16 cellular contexts compared by ENCODE assay signal in the genomic region with DNA sequence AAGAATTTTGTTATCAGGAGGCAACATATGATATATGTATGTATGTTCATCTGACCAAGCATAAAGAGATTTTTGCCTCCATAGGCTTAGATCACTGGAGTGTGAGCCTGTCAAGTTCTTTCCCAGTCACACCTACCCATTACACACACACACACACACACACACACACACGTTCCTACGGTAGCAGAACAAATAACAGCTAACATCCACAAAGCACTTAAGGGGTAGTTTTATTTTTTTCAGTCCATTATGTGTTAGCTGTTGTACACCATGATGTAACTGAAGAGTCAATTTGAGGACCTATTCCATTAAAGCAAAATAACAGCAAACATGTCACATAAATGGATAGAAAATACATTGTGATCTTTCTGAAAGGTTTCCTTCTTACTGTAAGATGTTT. TPM values are rescaled to one million over a fixed set of nuclear protein-coding genes. Genes with fewer than 3 reads are reported as not detected.
DNase-seq lines count a peak whose midpoint lies in the region; ATAC-seq and TF ChIP-seq lines count a peak whose summit lies in the region.
"Had no signal": no experiment of that assay in that cellular context is flagged by ENCODE, and none has a peak within 500 bp of the region (broad histone marks: within the 10 kb centered on the region; RNA-seq: fewer than 3 reads in every experiment).

No MANE protein-coding gene starts in this region.

- H3K4me1 ChIP-seq in GM23338 (ENCODE audit: insufficient read depth), result peaks cover 52% of the 10 kb centered on the region
- H3K4me1 ChIP-seq: prostate gland had no signal

- CTCF ChIA-PET in activated CD4-positive, alpha-beta memory T cell treated with anti-CD3 and anti-CD28 coated beads for 36 hours (lab: Charles Lee), result no interaction called here

- POLR2A ChIA-PET in activated CD4-positive, alpha-beta memory T cell treated with anti-CD3 and anti-CD28 coated beads for 36 hours (lab: Charles Lee), result no interaction called here
- POLR2A ChIA-PET in naive thymus-derived CD8-positive, alpha-beta T cell (lab: Charles Lee), result interaction anchor here (0.6 kb wide), 1 partner anchor 12 kb away, joined by 3 read pairs; no protein-coding TSS in a partner anchor

- ATAC-seq in GM23338, result no peak
- ATAC-seq in naive thymus-derived CD8-positive, alpha-beta T cell, result no peak
- ATAC-seq in HG03045 (IDR thresholded peaks at IDR 0.05; ENCODE audit: unreplicated experiment), result no peak
- ATAC-seq: heart left ventricle had no signal

- no peak for TF ChIP-seq CTCF in GM23338 (conservative IDR thresholded peaks at IDR 0.05; ENCODE audit: low read depth in 2 of 2)

- peaks cover 17% of the 10 kb centered on the region; the same call in 1 of the 2 replicates for H3F3A ChIP-seq in GM23338 (replicated peaks; ENCODE audit: low read depth)

- peaks cover 73% of the 10 kb centered on the region for H3K79me2 ChIP-seq in GM23338 (replicated peaks; ENCODE audit: insufficient read depth)

- H3K27me3 Mint-ChIP-seq in GM23338 (ENCODE audit: insufficient read depth, low read depth, poor library complexity), result peaks cover 6% of the 10 kb centered on the region
- no peaks in the 10 kb centered on the region for H3K27me3 Mint-ChIP-seq in activated CD4-positive, alpha-beta memory T cell treated with anti-CD3 and anti-CD28 coated beads for 36 hours
- H3K27me3 Mint-ChIP-seq in naive thymus-derived CD8-positive, alpha-beta T cell, result no peaks in the 10 kb centered on the region

- H3K36me3 Mint-ChIP-seq in GM23338 (ENCODE audit: low read depth), result peaks cover 78% of the 10 kb centered on the region
- H3K36me3 Mint-ChIP-seq in activated CD4-positive, alpha-beta memory T cell treated with anti-CD3 and anti-CD28 coated beads for 36 hours, result peaks cover 30% of the 10 kb centered on the region
- H3K36me3 Mint-ChIP-seq in naive thymus-derived CD8-positive, alpha-beta T cell, result peaks cover 4 to 60% (median 16%) of the 10 kb centered on the region in 3 donors

- peaks cover 61% of the 10 kb centered on the region for H4K20me1 ChIP-seq in GM23338 (replicated peaks; ENCODE audit: insufficient read depth)

- no peaks in the 10 kb centered on the region for H3K9me3 Mint-ChIP-seq in GM23338
- H3K9me3 Mint-ChIP-seq in activated CD4-positive, alpha-beta memory T cell treated with anti-CD3 and anti-CD28 coated beads for 36 hours, result no peaks in the 10 kb centered on the region
- no peaks in the 10 kb centered on the region for H3K9me3 Mint-ChIP-seq in naive thymus-derived CD8-positive, alpha-beta T cell

- no peak overlapping the region for H3K4me3 Mint-ChIP-seq in GM23338
- no peak overlapping the region for H3K4me3 Mint-ChIP-seq in activated CD4-positive, alpha-beta memory T cell treated with anti-CD3 and anti-CD28 coated beads for 36 hours
- no peak overlapping the region for H3K4me3 Mint-ChIP-seq in naive thymus-derived CD8-positive, alpha-beta T cell

- peaks cover 66% of the 10 kb centered on the region for H3K4me1 Mint-ChIP-seq in GM23338
- peaks cover 28% of the 10 kb centered on the region for H3K4me1 Mint-ChIP-seq in activated CD4-positive, alpha-beta memory T cell treated with anti-CD3 and anti-CD28 coated beads for 36 hours (ENCODE audit: low read depth)
- H3K4me1 Mint-ChIP-seq in naive thymus-derived CD8-positive, alpha-beta T cell, result peaks cover 17 to 48% (median 36%) of the 10 kb centered on the region in 4 donors

- DNase-seq in NCI-H345 (lab: John Stamatoyannopoulos, UW) (peak; percentile 13), NCI-H345 treated with DMSO at 0.1 percent for 48 hours (lab: John Stamatoyannopoulos, UW; ENCODE audit: unreplicated experiment) (no peak), GM23338 (ENCODE audit: low spot score) (no peak), pons (ENCODE audit: low spot score) (no peak), SK-N-DZ (ENCODE audit: low spot score) (no peak)
- no peak for DNase-seq in activated CD4-positive, alpha-beta memory T cell treated with anti-CD3 and anti-CD28 coated beads for 36 hours
- no peak for DNase-seq in naive thymus-derived CD8-positive, alpha-beta T cell
- DNase-seq: activated CD4-positive, alpha-beta T cell treated with anti-CD3 and anti-CD28 coated beads, Interleukin-2, amount 50 U/mL, for 1 hour; GDM1; heart left ventricle; Karpas-422; NCI-H1694 treated with DMSO at 0.1 percent for 48 hours; SHP77; T1000 had no signal

- H3K36me3 ChIP-seq in GM23338 (ENCODE audit: insufficient read depth), result peaks cover 50% of the 10 kb centered on the region
- H3K36me3 ChIP-seq: prostate gland had no signal

- H3K4me2 ChIP-seq in GM23338, result no peak overlapping the region

- no peaks in the 10 kb centered on the region for H3K9me2 ChIP-seq in GM23338 (ENCODE audit: insufficient read depth)

- no peak overlapping the region for H3K4me3 ChIP-seq in GM23338
- H3K4me3 ChIP-seq: heart left ventricle, prostate gland had no signal

- intact Hi-C loops in activated CD4-positive, alpha-beta memory T cell treated with anti-CD3 and anti-CD28 coated beads for 36 hours (cut with micrococcal nuclease), result no loop called here

- H3K27me3 ChIP-seq in GM23338 (ENCODE audit: insufficient read depth), result no peaks in the 10 kb centered on the region
- H3K27me3 ChIP-seq: heart left ventricle had no signal

- peak overlapping the region; percentile 71; the same call in 1 of the 2 replicates for H3K27ac ChIP-seq in GM23338 (ENCODE audit: low read depth)
- H3K27ac ChIP-seq: heart left ventricle, prostate gland had no signal

- no peak overlapping the region for H2AFZ ChIP-seq in GM23338

- H3K27ac Mint-ChIP-seq in GM23338, result peak overlapping the region; percentile 25; the same call in 1 of the 2 replicates
- H3K27ac Mint-ChIP-seq in activated CD4-positive, alpha-beta memory T cell treated with anti-CD3 and anti-CD28 coated beads for 36 hours, result peak overlapping the region; percentile 21
- peak overlapping the region; percentile 10 to 79 (median 66) for H3K27ac Mint-ChIP-seq in naive thymus-derived CD8-positive, alpha-beta T cell

TF ChIP-seq in GM23338, 12 proteins besides CTCF, POLR2A, EP300 and RAD21 (continues in another document):
- no peak for TF ChIP-seq ZNF462 (CRISPR knock-in tag; IDR thresholded peaks at IDR 0.05)

RNA-seq across cellular contexts. Expression of gene UGP2, which starts 39.5 kb away (rescaled TPM):
- total RNA-seq in GM23338 (2014; rRNA removed; shearing (Covaris generic)), result 742 and 744 TPM in 2 replicates
- polyA plus RNA-seq in GM23338 (2016; fragmentation: Nextera tagmentation; extraction: Ambion mirVana), result 906 and 943 TPM in 2 replicates
- 100 to 1,000 TPM; 113 to 119 TPM for total RNA-seq in activated CD4-positive, alpha-beta memory T cell treated with anti-CD3 and anti-CD28 coated beads for 36 hours
- 10 to 100 TPM; 77.2 to 89.1 TPM for total RNA-seq in naive thymus-derived CD8-positive, alpha-beta T cell
- polyA plus RNA-seq in naive thymus-derived CD8-positive, alpha-beta T cell, result 100 to 1,000 TPM; 112 to 148 (median 135) TPM
- polyA plus RNA-seq in SK-N-DZ (2014; cell fraction: cytosol; rRNA removed), result 37.9 and 38.6 TPM in 2 replicates
- polyA plus RNA-seq in SK-N-DZ (2014; cell fraction: nucleus; rRNA removed), result 24.1 and 32.0 TPM in 2 replicates
